ENCODE assay signal across 8 cellular contexts in the genomic region with DNA sequence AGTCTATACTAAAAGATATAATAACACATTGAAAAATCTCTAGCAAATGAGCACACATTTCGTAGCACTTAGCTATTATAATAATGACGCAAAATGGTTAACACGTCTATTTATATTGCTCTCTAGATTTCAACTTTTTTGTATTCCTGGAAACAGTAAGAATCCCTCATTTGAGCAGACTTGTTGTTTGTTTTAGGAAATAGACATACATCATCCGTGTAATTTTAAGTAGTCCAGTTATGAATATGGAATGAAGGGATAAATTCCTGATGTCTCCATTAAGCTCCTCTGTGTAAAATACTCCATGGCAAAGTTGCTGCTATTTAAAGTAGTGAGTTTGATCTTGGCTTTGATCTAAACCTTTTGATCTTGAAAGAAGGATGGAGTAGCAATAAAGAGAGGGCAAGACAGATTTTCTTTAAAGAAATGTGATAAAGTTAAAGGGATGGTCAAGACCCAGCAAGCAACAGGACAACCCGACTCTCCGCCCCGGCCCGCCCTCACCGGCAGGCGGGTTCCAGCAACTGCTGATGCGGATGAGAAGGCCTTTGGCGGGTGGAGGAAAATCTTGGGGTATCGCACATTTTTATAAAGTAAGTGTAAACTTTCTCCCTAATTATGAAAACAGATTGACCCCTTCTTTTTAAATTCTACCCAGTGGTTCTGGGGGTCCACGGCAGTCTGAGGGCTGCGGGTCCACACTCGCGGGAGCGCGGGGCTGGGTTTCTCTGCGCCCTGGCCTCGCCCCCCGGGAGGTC.
DNase-seq lines count a peak whose midpoint lies in the region; ATAC-seq and TF ChIP-seq lines count a peak whose summit lies in the region.

No MANE protein-coding gene starts in this region.

- H3K4me1 ChIP-seq in HCT116 (ENCODE audit: control insufficient read depth in 1 of 2, insufficient read depth in 2 of 2, low read length in 2 of 2) (peaks cover 6 to 22% of the 10 kb centered on the region in 2 experiments), Peyer's patch (peaks cover 0 to 4% (median 0%) of the 10 kb centered on the region in 4 donors)

- H3K79me2 ChIP-seq in HCT116 (ENCODE audit: insufficient read depth, low read length): no peaks in the 10 kb centered on the region

- TF ChIP-seq RAD21 in HCT116 (IDR thresholded peaks at IDR 0.05; ENCODE audit: low read depth): no peak

- H3K4me2 ChIP-seq in HCT116 (ENCODE audit: low read length): peak overlapping the region; percentile 82

- no peaks in the 10 kb centered on the region for H3K9me2 ChIP-seq in HCT116 (ENCODE audit: insufficient read depth)

- H2AFZ ChIP-seq in HCT116 (ENCODE audit: low read depth, low read length, poor library complexity, severe bottlenecking): peak overlapping the region; percentile 24

- intact Hi-C loops in HCT116 (cut with micrococcal nuclease): loop anchor here (5.0 kb wide), 1 partner anchor 137 kb away; no protein-coding TSS in a partner anchor
- intact Hi-C loops in left colon (cut with DNase I, micrococcal nuclease): no loop called here

- H3K27me3 Mint-ChIP-seq in chondrocyte (ENCODE audit: low read depth): no peaks in the 10 kb centered on the region

- CTCF ChIA-PET in HCT116 (lab: Charles Lee): no interaction called here

- H3K4me3 ChIP-seq in HCT116 (replicated peaks in 1 of 2; ENCODE audit: low read depth in 1 of 2, low read length in 2 of 2) (peak overlapping the region; percentile 70 to 73), Peyer's patch (peak overlapping the region; percentile 56 to 92 (median 74))

- peaks cover 48% of the 10 kb centered on the region for H3K4me1 Mint-ChIP-seq in chondrocyte (ENCODE audit: low read depth)

- TF ChIP-seq CTCF in HCT116 (IDR thresholded peaks at IDR 0.05 in 2 of 3, conservative IDR thresholded peaks at IDR 0.05 in 1 of 3; ENCODE audit: borderline replicate concordance in 1 of 3, insufficient read depth in 1 of 3, low read depth in 2 of 3, low read length in 2 of 3): peak in 1 of 3 experiments; percentile 13; a peak in 1 of 6 replicates
- peak in 2 of 6 experiments; percentile 18 to 31 for TF ChIP-seq CTCF in Peyer's patch (IDR thresholded peaks at IDR 0.05)
- peak; percentile 48 for TF ChIP-seq CTCF in chondrocyte (IDR thresholded peaks at IDR 0.05)

- no peak for TF ChIP-seq POLR2A in HCT116 (IDR thresholded peaks at IDR 0.05; ENCODE audit: borderline replicate concordance, extremely low read depth, insufficient read depth, insufficient read length)
- TF ChIP-seq POLR2A in Peyer's patch (IDR thresholded peaks at IDR 0.05): no peak

- RAD21 ChIA-PET in HCT116 (lab: Charles Lee; ENCODE audit: low non-redundant PET in 1 of 2, low total read pairs in 2 of 2, uncharacterized antibody in 2 of 2, unreplicated experiment in 2 of 2): no interaction called here

- DNase-seq in NCI-H1092 treated with DMSO at 0.1 percent for 48 hours (lab: John Stamatoyannopoulos, UW) (peak; percentile 50), NCI-H1092 (lab: John Stamatoyannopoulos, UW) (no peak), HCT116 (ENCODE audit: low read depth, low spot score) (no peak), Peyer's patch (peak in 1 of 3 donors; percentile 71), chondrocyte (ENCODE audit: low spot score) (no peak), left colon (peak; percentile 65 to 71)
- peak; percentile 32 for DNase-seq in stimulated activated naive CD8-positive, alpha-beta T cell treated with anti-CD3 and anti-CD28 coated beads, Interleukin-15, Interleukin-2, amounts not matched to agents 100 U/mL and 50 U/mL, for 24 hours

- POLR2A ChIA-PET in HCT116 (lab: Charles Lee): no interaction called here

- ATAC-seq in HCT116: peak; percentile 62
- ATAC-seq in left colon: peak; percentile 62
- no peak for ATAC-seq in stimulated activated naive CD8-positive, alpha-beta T cell treated with anti-CD3 and anti-CD28 coated beads, Interleukin-15, Interleukin-2, amounts not matched to agents 100 U/mL and 50 U/mL, for 24 hours
- ATAC-seq in GM21423 (IDR thresholded peaks at IDR 0.05; ENCODE audit: unreplicated experiment): no peak

- BruUV-seq in HCT116 (replicated peaks; lab: Mats Ljungman, UMichigan): no TSS peak

- H3K4me3 Mint-ChIP-seq in chondrocyte (ENCODE audit: unreplicated experiment): peak overlapping the region; percentile 80

- H3K27me3 ChIP-seq in HCT116 (ENCODE audit: insufficient read depth, low read length): no peaks in the 10 kb centered on the region
- H3K27me3 ChIP-seq in Peyer's patch: no peaks in the 10 kb centered on the region

- H3K36me3 Mint-ChIP-seq in chondrocyte (ENCODE audit: low read depth): peaks cover 32% of the 10 kb centered on the region

- peak overlapping the region; percentile 98 for H3K27ac Mint-ChIP-seq in chondrocyte (ENCODE audit: unreplicated experiment)

- no peaks in the 10 kb centered on the region for H4K20me1 ChIP-seq in HCT116 (ENCODE audit: insufficient read depth)

- peak overlapping the region; percentile 54 for H3K27ac ChIP-seq in HCT116 (ENCODE audit: low read depth, low read length)
- H3K27ac ChIP-seq in Peyer's patch: peak overlapping the region; percentile 73 to 98 (median 94)

- peak overlapping the region; percentile 65 for H3K9ac ChIP-seq in HCT116 (ENCODE audit: low read length)

- no peaks in the 10 kb centered on the region for H3K9me3 Mint-ChIP-seq in chondrocyte (ENCODE audit: low read depth)

- H3K36me3 ChIP-seq in HCT116 (ENCODE audit: control insufficient read depth in 1 of 2, insufficient read depth in 2 of 2, low read length in 2 of 2) (no peaks in the 10 kb centered on the region), Peyer's patch (no peaks in the 10 kb centered on the region)

- H3K9me3 ChIP-seq in HCT116 (ENCODE audit: control insufficient read depth in 1 of 2, insufficient read depth in 1 of 2, low read depth in 1 of 2, low read length in 2 of 2) (no peaks in the 10 kb centered on the region), Peyer's patch (no peaks in the 10 kb centered on the region)

TF ChIP-seq in HCT116, 20 proteins besides CTCF, POLR2A, EP300 and RAD21:
- TF ChIP-seq FOSL1 (IDR thresholded peaks at IDR 0.05; ENCODE audit: low read depth) (no peak), ZFX (IDR thresholded peaks at IDR 0.05) (peak; percentile 18; the same call in 1 of the 2 replicates), CEBPB (IDR thresholded peaks at IDR 0.05; ENCODE audit: low read depth) (no peak), POLR2AphosphoS5 (IDR thresholded peaks at IDR 0.05; ENCODE audit: low read depth, low read length) (no peak), EZH2 (IDR thresholded peaks at IDR 0.05) (no peak)
- TF ChIP-seq, protein P1, sequence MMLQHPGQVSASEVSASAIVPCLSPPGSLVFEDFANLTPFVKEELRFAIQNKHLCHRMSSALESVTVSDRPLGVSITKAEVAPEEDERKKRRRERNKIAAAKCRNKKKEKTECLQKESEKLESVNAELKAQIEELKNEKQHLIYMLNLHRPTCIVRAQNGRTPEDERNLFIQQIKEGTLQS (IDR thresholded peaks at IDR 0.05): no peak

Comparison
In these comparisons a context has a peak if more than half of its experiments do, and no peak if none do; other contexts are left out.
1. DNase-seq: peak in NCI-H1092 treated with DMSO at 0.1 percent for 48 hours (single experiment), left colon (2 of 2) and stimulated activated naive CD8-positive, alpha-beta T cell treated with anti-CD3 and anti-CD28 coated beads, Interleukin-15, Interleukin-2, amounts not matched to agents 100 U/mL and 50 U/mL, for 24 hours (single experiment); none in NCI-H1092 (single experiment), HCT116 (single experiment) and chondrocyte (single experiment).
2. ATAC-seq: peak in HCT116 (single experiment) and left colon (single experiment); none in stimulated activated naive CD8-positive, alpha-beta T cell treated with anti-CD3 and anti-CD28 coated beads, Interleukin-15, Interleukin-2, amounts not matched to agents 100 U/mL and 50 U/mL, for 24 hours (single experiment) and GM21423 (single experiment).